ENCODE assay signal across 8 cellular contexts in the genomic region with DNA sequence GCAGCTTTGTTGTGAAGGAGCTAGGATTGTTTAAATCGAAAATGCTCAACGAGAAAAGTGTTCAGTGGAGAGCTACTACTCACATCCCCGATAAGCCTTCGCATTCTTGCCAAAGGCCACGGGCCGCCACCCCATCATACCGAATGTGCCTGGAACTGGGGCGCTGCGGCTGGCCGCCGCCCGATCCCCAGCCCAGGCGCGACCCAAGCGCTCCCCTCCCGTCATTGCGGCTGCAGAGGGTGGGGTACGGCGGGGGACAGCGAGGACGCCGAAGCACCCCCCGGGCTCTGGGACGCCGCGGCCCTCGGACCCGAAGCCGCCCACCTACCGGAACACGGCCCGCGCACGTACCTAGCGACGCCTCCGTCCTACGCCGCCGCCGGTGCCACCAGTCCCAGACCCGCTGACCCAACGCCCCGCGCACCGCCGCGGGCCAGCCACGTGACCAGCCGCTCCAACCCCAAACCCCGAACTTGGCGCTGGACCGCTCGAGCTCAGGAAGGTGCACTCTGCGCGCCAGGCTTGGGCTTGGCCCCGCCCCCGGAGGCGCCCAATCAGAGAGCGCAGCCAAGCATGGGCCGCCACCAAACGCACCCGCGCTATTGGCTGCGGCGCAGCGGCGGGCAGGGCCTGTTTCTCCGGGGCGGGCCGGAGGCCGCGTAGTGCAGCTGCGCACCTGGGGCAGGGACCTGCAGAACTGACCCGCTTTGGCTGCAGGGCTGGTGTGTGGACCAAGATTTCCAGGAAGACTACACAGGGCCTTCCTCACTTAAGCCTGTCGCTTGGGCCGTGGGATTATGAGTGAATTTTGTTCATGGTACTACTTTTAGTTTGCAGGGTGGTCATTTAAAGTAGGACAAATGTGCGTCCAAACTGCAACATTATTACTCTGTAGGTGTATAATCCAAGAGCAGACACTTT.
DNase-seq lines count a peak whose midpoint lies in the region; ATAC-seq and TF ChIP-seq lines count a peak whose summit lies in the region.

A gene (minus strand): TSS at position 530 of the 921 bp plus-strand sequence. CDS start 7,569 bp downstream, outside the sequence.

- peak; percentile 100 for ATAC-seq in SK-N-SH treated with all-trans-retinoic acid at 6 μM for 48 hours

- H3K36me3 ChIP-seq in GM06990 (ENCODE audit: control insufficient read depth, insufficient read depth, low read length) = no peaks in the 10 kb centered on the region

- no peaks in the 10 kb centered on the region for H3K27me3 ChIP-seq in GM06990 (replicated peaks; ENCODE audit: control insufficient read depth, insufficient read depth, low read length)

- DNase-seq in GM06990 (ENCODE audit: extremely low read depth, insufficient read length) (peak; percentile 96), HFF-Myc (ENCODE audit: extremely low read depth, low read depth) (peak; percentile 67), NAMALWA (ENCODE audit: low spot score) (peak; percentile 87), germinal center (ENCODE audit: low spot score) (peak; percentile 97), nucleus accumbens (lab: John Stamatoyannopoulos, UW) (peak; percentile 13 to 97 (median 88)), superior temporal gyrus (ENCODE audit: extremely low spot score) (peak; percentile 94)
- DNase-seq in activated naive CD4-positive, alpha-beta T cell treated with anti-CD3 and anti-CD28 coated beads, Interleukin-2, amount 50 U/mL, for 16 hours = peak; percentile 91

- TF ChIP-seq CTCF in GM06990 (IDR thresholded peaks at IDR 0.05; ENCODE audit: insufficient read depth, low read length, poor library complexity, severe bottlenecking) (no peak), HFF-Myc (IDR thresholded peaks at IDR 0.05; ENCODE audit: low read depth, low read length, missing control alignments) (no peak)

- H3K4me3 ChIP-seq in GM06990 (replicated peaks; ENCODE audit: low read depth, low read length) = peak within 1 kb of the TSS; percentile 92
- peak within 1 kb of the TSS; percentile 86 for H3K4me3 ChIP-seq in HFF-Myc (replicated peaks; ENCODE audit: low read depth, low read length)

TF ChIP-seq in SK-N-SH treated with all-trans-retinoic acid at 6 μM for 48 hours, 23 proteins besides CTCF, POLR2A, EP300 and RAD21:
- TF ChIP-seq TCF4 (CRISPR knock-in tag; IDR thresholded peaks at IDR 0.05; ENCODE audit: borderline replicate concordance) = no peak
- no peak for TF ChIP-seq CSDC2 (CRISPR knock-in tag; IDR thresholded peaks at IDR 0.05)
- no peak for TF ChIP-seq ZNF8 (CRISPR knock-in tag; IDR thresholded peaks at IDR 0.05)
- TF ChIP-seq RARB (CRISPR knock-in tag; IDR thresholded peaks at IDR 0.05) = no peak
- TF ChIP-seq, protein P1, sequence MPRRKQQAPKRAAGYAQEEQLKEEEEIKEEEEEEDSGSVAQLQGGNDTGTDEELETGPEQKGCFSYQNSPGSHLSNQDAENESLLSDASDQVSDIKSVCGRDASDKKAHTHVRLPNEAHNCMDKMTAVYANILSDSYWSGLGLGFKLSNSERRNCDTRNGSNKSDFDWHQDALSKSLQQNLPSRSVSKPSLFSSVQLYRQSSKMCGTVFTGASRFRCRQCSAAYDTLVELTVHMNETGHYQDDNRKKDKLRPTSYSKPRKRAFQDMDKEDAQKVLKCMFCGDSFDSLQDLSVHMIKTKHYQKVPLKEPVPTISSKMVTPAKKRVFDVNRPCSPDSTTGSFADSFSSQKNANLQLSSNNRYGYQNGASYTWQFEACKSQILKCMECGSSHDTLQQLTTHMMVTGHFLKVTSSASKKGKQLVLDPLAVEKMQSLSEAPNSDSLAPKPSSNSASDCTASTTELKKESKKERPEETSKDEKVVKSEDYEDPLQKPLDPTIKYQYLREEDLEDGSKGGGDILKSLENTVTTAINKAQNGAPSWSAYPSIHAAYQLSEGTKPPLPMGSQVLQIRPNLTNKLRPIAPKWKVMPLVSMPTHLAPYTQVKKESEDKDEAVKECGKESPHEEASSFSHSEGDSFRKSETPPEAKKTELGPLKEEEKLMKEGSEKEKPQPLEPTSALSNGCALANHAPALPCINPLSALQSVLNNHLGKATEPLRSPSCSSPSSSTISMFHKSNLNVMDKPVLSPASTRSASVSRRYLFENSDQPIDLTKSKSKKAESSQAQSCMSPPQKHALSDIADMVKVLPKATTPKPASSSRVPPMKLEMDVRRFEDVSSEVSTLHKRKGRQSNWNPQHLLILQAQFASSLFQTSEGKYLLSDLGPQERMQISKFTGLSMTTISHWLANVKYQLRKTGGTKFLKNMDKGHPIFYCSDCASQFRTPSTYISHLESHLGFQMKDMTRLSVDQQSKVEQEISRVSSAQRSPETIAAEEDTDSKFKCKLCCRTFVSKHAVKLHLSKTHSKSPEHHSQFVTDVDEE (CRISPR knock-in tag; IDR thresholded peaks at IDR 0.05) = no peak
- no peak for TF ChIP-seq ZFP30 (CRISPR knock-in tag; IDR thresholded peaks at IDR 0.05)
- TF ChIP-seq ARNTL (CRISPR knock-in tag; IDR thresholded peaks at IDR 0.05; ENCODE audit: borderline replicate concordance, low read depth) = no peak
- TF ChIP-seq ZNF70 (CRISPR knock-in tag; IDR thresholded peaks at IDR 0.05) = no peak
- TF ChIP-seq, protein P2, sequence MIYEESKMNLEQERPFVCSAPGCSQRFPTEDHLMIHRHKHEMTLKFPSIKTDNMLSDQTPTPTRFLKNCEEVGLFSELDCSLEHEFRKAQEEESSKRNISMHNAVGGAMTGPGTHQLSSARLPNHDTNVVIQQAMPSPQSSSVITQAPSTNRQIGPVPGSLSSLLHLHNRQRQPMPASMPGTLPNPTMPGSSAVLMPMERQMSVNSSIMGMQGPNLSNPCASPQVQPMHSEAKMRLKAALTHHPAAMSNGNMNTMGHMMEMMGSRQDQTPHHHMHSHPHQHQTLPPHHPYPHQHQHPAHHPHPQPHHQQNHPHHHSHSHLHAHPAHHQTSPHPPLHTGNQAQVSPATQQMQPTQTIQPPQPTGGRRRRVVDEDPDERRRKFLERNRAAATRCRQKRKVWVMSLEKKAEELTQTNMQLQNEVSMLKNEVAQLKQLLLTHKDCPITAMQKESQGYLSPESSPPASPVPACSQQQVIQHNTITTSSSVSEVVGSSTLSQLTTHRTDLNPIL (CRISPR knock-in tag; IDR thresholded peaks at IDR 0.05; ENCODE audit: low read depth) = no peak
- TF ChIP-seq OSR1 (CRISPR knock-in tag; IDR thresholded peaks at IDR 0.05) = no peak
- TF ChIP-seq, protein P3, sequence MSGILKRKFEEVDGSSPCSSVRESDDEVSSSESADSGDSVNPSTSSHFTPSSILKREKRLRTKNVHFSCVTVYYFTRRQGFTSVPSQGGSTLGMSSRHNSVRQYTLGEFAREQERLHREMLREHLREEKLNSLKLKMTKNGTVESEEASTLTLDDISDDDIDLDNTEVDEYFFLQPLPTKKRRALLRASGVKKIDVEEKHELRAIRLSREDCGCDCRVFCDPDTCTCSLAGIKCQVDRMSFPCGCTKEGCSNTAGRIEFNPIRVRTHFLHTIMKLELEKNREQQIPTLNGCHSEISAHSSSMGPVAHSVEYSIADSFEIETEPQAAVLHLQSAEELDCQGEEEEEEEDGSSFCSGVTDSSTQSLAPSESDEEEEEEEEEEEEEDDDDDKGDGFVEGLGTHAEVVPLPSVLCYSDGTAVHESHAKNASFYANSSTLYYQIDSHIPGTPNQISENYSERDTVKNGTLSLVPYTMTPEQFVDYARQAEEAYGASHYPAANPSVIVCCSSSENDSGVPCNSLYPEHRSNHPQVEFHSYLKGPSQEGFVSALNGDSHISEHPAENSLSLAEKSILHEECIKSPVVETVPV (CRISPR knock-in tag; IDR thresholded peaks at IDR 0.05) = no peak
- no peak for TF ChIP-seq ESRRG (CRISPR knock-in tag; IDR thresholded peaks at IDR 0.05)

Comparison
In these comparisons a context has a peak if more than half of its experiments do, and no peak if none do; other contexts are left out.
1. Peak in every context shown above with its lines: DNase-seq, ATAC-seq and H3K4me3 ChIP-seq.